1 cellular context compared by ENCODE assay signal in genomic region chr15:71296032-71296686, GRCh38.
TF ChIP-seq lines count a peak whose summit lies in the region.

No MANE protein-coding gene starts in this region.

TF ChIP-seq in HEK293, 187 proteins besides CTCF, POLR2A, EP300 and RAD21 (continued from another document):
- no peak for TF ChIP-seq ZBTB49 (tag by site-specific recombination; IDR thresholded peaks at IDR 0.05; ENCODE audit: low read depth)
- TF ChIP-seq ZNF423 (tag by site-specific recombination; IDR thresholded peaks at IDR 0.05) = no peak
- 0 out of 2 replicates have a peak, but pooled peaks have one; percentile 27 for TF ChIP-seq HIC1 (tag by site-specific recombination; IDR thresholded peaks at IDR 0.05)
- no peak for TF ChIP-seq PRDM2 (tag by site-specific recombination; IDR thresholded peaks at IDR 0.05; ENCODE audit: borderline replicate concordance)
- no peak for TF ChIP-seq OVOL3 (tag by site-specific recombination; IDR thresholded peaks at IDR 0.05)
- TF ChIP-seq ZNF629 (tag by site-specific recombination; IDR thresholded peaks at IDR 0.05) = peak; percentile 83
- TF ChIP-seq MYNN (tag by site-specific recombination; IDR thresholded peaks at IDR 0.05; ENCODE audit: borderline replicate concordance) = no peak
- TF ChIP-seq ZNF302 (tag by site-specific recombination; IDR thresholded peaks at IDR 0.05; ENCODE audit: low read depth) = no peak
- no peak for TF ChIP-seq ZNF777 (tag by site-specific recombination; IDR thresholded peaks at IDR 0.05; ENCODE audit: borderline replicate concordance)
- no peak for TF ChIP-seq GFI1B (tag by site-specific recombination; IDR thresholded peaks at IDR 0.05)
- TF ChIP-seq ZNF449 (tag by site-specific recombination; IDR thresholded peaks at IDR 0.05) = no peak
- no peak for TF ChIP-seq ZBTB1 (tag by site-specific recombination; IDR thresholded peaks at IDR 0.05)
- no peak for TF ChIP-seq MZF1 (tag by site-specific recombination; IDR thresholded peaks at IDR 0.05; ENCODE audit: borderline replicate concordance)
- TF ChIP-seq ZNF10 (tag by site-specific recombination; IDR thresholded peaks at IDR 0.05) = peak; percentile 100
- no peak for TF ChIP-seq ZNF211 (tag by site-specific recombination; IDR thresholded peaks at IDR 0.05; ENCODE audit: low read depth)
- peak; percentile 65 for TF ChIP-seq ZNF510 (tag by site-specific recombination; IDR thresholded peaks at IDR 0.05; ENCODE audit: insufficient replicate concordance)
- TF ChIP-seq ZNF626 (tag by site-specific recombination; IDR thresholded peaks at IDR 0.05) = no peak; the same call in 1 of the 2 replicates
- peak; percentile 59; the same call in 1 of the 2 replicates for TF ChIP-seq BCL6B (tag by site-specific recombination; IDR thresholded peaks at IDR 0.05)
- TF ChIP-seq HOXD13 (CRISPR knock-in tag; IDR thresholded peaks at IDR 0.05; ENCODE audit: borderline replicate concordance) = no peak
- no peak; the same call in 1 of the 2 replicates for TF ChIP-seq ZNF366 (tag by site-specific recombination; conservative IDR thresholded peaks at IDR 0.05)
